2 cellular contexts compared by ENCODE assay signal in genomic region chr17:27285501-27285900, GRCh38.
TF ChIP-seq lines count a peak whose summit lies in the region.

No MANE protein-coding gene starts in this region.

TF ChIP-seq in HepG2, 621 proteins besides CTCF, POLR2A, EP300 and RAD21:
- TF ChIP-seq ZNF776 (CRISPR knock-in tag; IDR thresholded peaks at IDR 0.05) (no peak), ATRX (CRISPR knock-in tag; IDR thresholded peaks at IDR 0.05; ENCODE audit: borderline replicate concordance) (no peak), KDM2A (CRISPR knock-in tag; IDR thresholded peaks at IDR 0.05; ENCODE audit: borderline replicate concordance, low read depth) (no peak)

TF ChIP-seq in endothelial cell of umbilical vein, 7 proteins besides CTCF, POLR2A, EP300 and RAD21:
- no peak for TF ChIP-seq FOS (IDR thresholded peaks at IDR 0.05; ENCODE audit: borderline replicate concordance, insufficient read depth, low read length)
- TF ChIP-seq JUN (IDR thresholded peaks at IDR 0.05; ENCODE audit: borderline replicate concordance, insufficient read depth, insufficient read length, low read depth), result no peak
- TF ChIP-seq EZH2 (IDR thresholded peaks at IDR 0.05; ENCODE audit: borderline replicate concordance, low read depth, low read length, severe bottlenecking), result no peak
- TF ChIP-seq GATA2 (IDR thresholded peaks at IDR 0.05; ENCODE audit: insufficient read depth, insufficient read length, low read depth, low read length), result no peak
- TF ChIP-seq MYC (IDR thresholded peaks at IDR 0.05; ENCODE audit: low read depth, low read length), result no peak
- TF ChIP-seq, protein P1, sequence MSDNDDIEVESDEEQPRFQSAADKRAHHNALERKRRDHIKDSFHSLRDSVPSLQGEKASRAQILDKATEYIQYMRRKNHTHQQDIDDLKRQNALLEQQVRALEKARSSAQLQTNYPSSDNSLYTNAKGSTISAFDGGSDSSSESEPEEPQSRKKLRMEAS (IDR thresholded peaks at IDR 0.05; ENCODE audit: insufficient read depth, insufficient read length), result no peak
- no peak for TF ChIP-seq POLR2AphosphoS5 (IDR thresholded peaks at IDR 0.05; ENCODE audit: insufficient read depth, low read depth, low read length)
